Comparison of ENCODE assay signal across 29 cellular contexts in genomic region chr4:38268108-38268507, GRCh38.
"Had no signal": no experiment of that assay in that cellular context is flagged by ENCODE, and none has a peak within 500 bp of the region (broad histone marks: within the 10 kb centered on the region; RNA-seq: fewer than 3 reads in every experiment).

No MANE protein-coding gene starts in this region.

- H3K36me3 ChIP-seq: left ventricle myocardium inferior, pancreas, prostate gland, sigmoid colon, spleen, tibial nerve, uterus had no signal

- H3K9me3 Mint-ChIP-seq: immature natural killer cell; mesothelial cell of epicardium; natural killer cell; stimulated activated memory B cell treated with anti-CD40 and anti-IgM and Interleukin-4, amounts not matched to agents 10 μg/mL and 1 μg/mL and 100 μg/mL, for 72 hours; stimulated activated naive CD8-positive, alpha-beta T cell treated with anti-CD3 and anti-CD28 coated beads, Interleukin-15, amount 100 ng/mL, for 72 hours; type B pancreatic cell had no signal

- H3K27ac ChIP-seq: left ventricle myocardium inferior, pancreas, prostate gland, sigmoid colon, spleen, uterus had no signal

- ATAC-seq: natural killer cell; pancreas; right cardiac atrium; stimulated activated memory B cell treated with anti-CD40 and anti-IgM and Interleukin-4, amounts not matched to agents 10 μg/mL and 1 μg/mL and 100 μg/mL, for 72 hours; stimulated activated naive CD8-positive, alpha-beta T cell treated with anti-CD3 and anti-CD28 coated beads, Interleukin-15, amount 100 ng/mL, for 72 hours had no signal

- H3K4me1 ChIP-seq: left ventricle myocardium inferior, pancreas, prostate gland, tibial nerve, uterus had no signal

- H3K4me1 Mint-ChIP-seq: immature natural killer cell; mesothelial cell of epicardium; naive B cell; natural killer cell; stimulated activated naive CD8-positive, alpha-beta T cell treated with anti-CD3 and anti-CD28 coated beads, Interleukin-15, amount 100 ng/mL, for 72 hours had no signal

- H3K4me3 Mint-ChIP-seq: immature natural killer cell; mesothelial cell of epicardium; naive B cell; natural killer cell; nephron progenitor cell; stimulated activated memory B cell treated with anti-CD40 and anti-IgM and Interleukin-4, amounts not matched to agents 10 μg/mL and 1 μg/mL and 100 μg/mL, for 72 hours; stimulated activated naive CD8-positive, alpha-beta T cell treated with anti-CD3 and anti-CD28 coated beads, Interleukin-15, amount 100 ng/mL, for 72 hours; type B pancreatic cell had no signal

- H3K27me3 ChIP-seq: pancreas, sigmoid colon, spleen, tibial nerve, uterus had no signal

- H3K27me3 Mint-ChIP-seq: stimulated activated memory B cell treated with anti-CD40 and anti-IgM and Interleukin-4, amounts not matched to agents 10 μg/mL and 1 μg/mL and 100 μg/mL, for 72 hours; stimulated activated naive CD8-positive, alpha-beta T cell treated with anti-CD3 and anti-CD28 coated beads, Interleukin-15, amount 100 ng/mL, for 72 hours; type B pancreatic cell had no signal

- DNase-seq: hypothalamus; immature natural killer cell; left ventricle myocardium inferior; mesendoderm; naive B cell; natural killer cell; nephron progenitor cell; pancreas; posterior cingulate gyrus; retina; right cardiac atrium; sigmoid colon; small intestine; spleen; stimulated activated CD4-positive, alpha-beta T cell treated with anti-CD3 and anti-CD28 coated beads, Interleukin-1b, Interleukin-23, amount 100 ng/mL, for 48 hours; stimulated activated CD4-positive, alpha-beta T cell treated with anti-CD3 and anti-CD28 coated beads, Interleukin-2, amount 100 ng/mL, for 48 hours; stimulated activated CD4-positive, alpha-beta T cell treated with anti-CD3 and anti-CD28 coated beads, Interleukin-4, amount 100 ng/mL, for 4 hours; stimulated activated CD8-positive, alpha-beta memory T cell treated with anti-CD3 and anti-CD28 coated beads, Interleukin-4, amount 100 ng/mL, for 48 hours; stimulated activated naive CD4-positive, alpha-beta T cell treated with Interleukin-2 at 50 U/mL for 16 hours; stimulated activated naive CD8-positive, alpha-beta T cell treated with anti-CD3 and anti-CD28 coated beads, Interleukin-15, amount 100 ng/mL, for 72 hours; substantia nigra; uterus had no signal

- H3K9me3 ChIP-seq: left ventricle myocardium inferior, pancreas, prostate gland, sigmoid colon, spleen, tibial nerve, uterus had no signal

- FAIRE-seq: islet of Langerhans, pancreas, small intestine had no signal

- H3K27ac Mint-ChIP-seq: immature natural killer cell; mesothelial cell of epicardium; naive B cell; natural killer cell; stimulated activated memory B cell treated with anti-CD40 and anti-IgM and Interleukin-4, amounts not matched to agents 10 μg/mL and 1 μg/mL and 100 μg/mL, for 72 hours; stimulated activated naive CD8-positive, alpha-beta T cell treated with anti-CD3 and anti-CD28 coated beads, Interleukin-15, amount 100 ng/mL, for 72 hours; type B pancreatic cell had no signal

- H3K4me3 ChIP-seq: left ventricle myocardium inferior, lung, pancreas, prostate gland, sigmoid colon, spleen, tibial nerve, uterus had no signal

- H3K36me3 Mint-ChIP-seq: immature natural killer cell; mesothelial cell of epicardium; naive B cell; natural killer cell; stimulated activated memory B cell treated with anti-CD40 and anti-IgM and Interleukin-4, amounts not matched to agents 10 μg/mL and 1 μg/mL and 100 μg/mL, for 72 hours; type B pancreatic cell had no signal
